Comparison of ENCODE assay signal across 1 cellular context in the genomic region with DNA sequence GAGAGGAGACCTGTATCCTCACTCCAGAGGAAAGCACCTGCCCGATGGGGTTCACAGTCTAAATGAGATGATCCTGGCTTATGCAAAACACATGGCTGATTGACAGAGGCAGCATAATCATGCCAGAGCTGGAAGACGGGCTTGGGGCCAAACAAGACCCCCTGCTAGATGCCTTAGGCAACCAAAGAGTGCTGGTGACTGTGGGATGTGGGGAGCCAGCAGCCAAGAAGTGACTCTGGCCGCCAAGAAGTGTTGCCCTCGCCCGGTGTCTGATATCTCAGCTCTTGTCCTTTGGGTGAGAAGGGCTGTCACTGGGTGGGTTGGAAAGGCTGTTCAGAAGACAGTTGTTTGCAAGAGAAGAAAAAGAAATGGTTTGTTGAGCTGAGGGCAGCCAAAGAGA.
TF ChIP-seq lines count a peak whose summit lies in the region.

No MANE protein-coding gene starts in this region.

TF ChIP-seq in H1, 55 proteins besides CTCF, POLR2A, EP300 and RAD21:
- TF ChIP-seq KDM4A (IDR thresholded peaks at IDR 0.05; ENCODE audit: low read depth, low read length, severe bottlenecking), result no peak
- no peak for TF ChIP-seq BRCA1 (IDR thresholded peaks at IDR 0.05; ENCODE audit: low read depth, low read length)
- TF ChIP-seq MAFK (IDR thresholded peaks at IDR 0.05; ENCODE audit: low read depth, low read length), result no peak
- TF ChIP-seq BACH1 (IDR thresholded peaks at IDR 0.05; ENCODE audit: low read length), result no peak
- no peak for TF ChIP-seq POU5F1 (IDR thresholded peaks at IDR 0.05; ENCODE audit: low read depth, low read length)
- TF ChIP-seq GTF2F1 (IDR thresholded peaks at IDR 0.05; ENCODE audit: borderline replicate concordance, low read depth, low read length), result no peak
- TF ChIP-seq CEBPB (IDR thresholded peaks at IDR 0.05; ENCODE audit: low read depth, low read length), result no peak
- no peak for TF ChIP-seq JUND (IDR thresholded peaks at IDR 0.05; ENCODE audit: low read length)
- TF ChIP-seq FOSL1 (IDR thresholded peaks at IDR 0.05; ENCODE audit: insufficient read depth, low read depth, low read length), result no peak
